Comparison of ENCODE assay signal across 8 cellular contexts in the genomic region with DNA sequence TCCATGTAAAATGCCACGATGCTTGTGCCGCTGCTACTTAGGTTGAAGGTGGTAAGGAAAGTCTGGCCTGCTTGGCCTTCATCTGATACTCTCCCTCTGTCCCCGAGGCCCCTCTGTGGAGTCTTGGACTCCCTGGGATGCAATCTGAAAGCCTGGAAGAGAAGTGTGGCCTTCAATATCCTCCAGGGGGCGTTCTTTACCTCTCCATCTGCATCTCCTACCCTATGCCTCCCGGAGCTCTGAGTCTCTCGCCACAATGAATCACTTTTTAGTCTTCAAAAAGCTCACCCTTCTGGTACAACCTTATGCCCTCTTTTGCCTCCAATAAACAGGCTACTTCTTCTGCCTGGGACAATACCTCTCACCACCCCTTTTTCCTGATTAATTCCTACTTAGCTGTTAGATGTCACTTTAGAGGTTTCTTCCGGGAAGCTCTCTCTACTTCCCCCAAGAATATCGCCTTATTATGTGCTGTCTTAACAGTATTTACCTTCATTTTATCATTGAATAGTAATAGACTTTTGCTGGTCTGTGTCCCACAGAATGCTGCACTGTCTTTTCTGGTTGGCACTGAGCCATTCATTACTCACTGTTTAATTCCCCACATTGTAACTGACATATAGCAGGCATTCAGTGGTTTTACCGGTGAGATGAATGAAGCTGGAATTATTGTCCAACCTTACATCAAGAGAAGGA. TPM values are rescaled to one million over a fixed set of nuclear protein-coding genes. Genes with fewer than 3 reads are reported as not detected.
DNase-seq lines count a peak whose midpoint lies in the region; ATAC-seq and TF ChIP-seq lines count a peak whose summit lies in the region.

No MANE protein-coding gene starts in this region.

- no peaks in the 10 kb centered on the region for H3K36me3 Mint-ChIP-seq in Calu3 (ENCODE audit: insufficient read depth, unreplicated experiment)

- CTCF ChIA-PET in Calu3 (lab: Charles Lee), result interaction anchor here (0.6 to 2.2 kb wide), 13 partner anchors 12 to 658 kb away, joined by 3 to 17 read pairs (median 4); partner anchors contain the start of genes ATG5 and CRYBG1

- no peaks in the 10 kb centered on the region for H3K9me3 Mint-ChIP-seq in Calu3 (ENCODE audit: low read depth, unreplicated experiment)

- peak; percentile 74 for ATAC-seq in GM21825 (IDR thresholded peaks at IDR 0.05; ENCODE audit: unreplicated experiment)

- H3K4me1 Mint-ChIP-seq in Calu3 (ENCODE audit: low read depth, unreplicated experiment), result peaks cover 12% of the 10 kb centered on the region

- in situ Hi-C loops in T47D (cut with HindIII; ENCODE audit: low pct_unique_long_range_greater_than_20kb, low sequenced_read_pairs), result no loop called here

- peak overlapping the region; percentile 60 for H3K27ac Mint-ChIP-seq in Calu3 (ENCODE audit: unreplicated experiment)

- peak overlapping the region; percentile 44 for H3K4me3 Mint-ChIP-seq in Calu3 (ENCODE audit: low read depth, unreplicated experiment)

- peak; percentile 70 for DNase-seq in Calu3
- DNase-seq in NCI-H1694 treated with DMSO at 0.1 percent for 48 hours (lab: John Stamatoyannopoulos, UW), result peak; percentile 62
- peak; percentile 15 for DNase-seq in T-helper 9 cell
- peak; percentile 46 to 72 for DNase-seq in T47D (ENCODE audit: low read depth in 1 of 2, low spot score in 1 of 2)
- DNase-seq in inferior parietal cortex (ENCODE audit: extremely low spot score), result peak; percentile 80
- peak; percentile 6 to 36 for DNase-seq in stimulated activated CD4-positive, alpha-beta T cell treated with anti-CD3 and anti-CD28 coated beads, Interleukin-1b, Interleukin-23, amount 100 ng/mL, for 4 hours (ENCODE audit: low read depth in 2 of 2)
- no peak for DNase-seq in mesenteric fat pad (ENCODE audit: low spot score)

- H3K27me3 Mint-ChIP-seq in Calu3 (ENCODE audit: unreplicated experiment), result no peaks in the 10 kb centered on the region

- no TSS peak for BruUV-seq in Calu3 (replicated peaks; lab: Mats Ljungman, UMichigan)

- TF ChIP-seq CTCF in Calu3 (IDR thresholded peaks at IDR 0.05; ENCODE audit: unreplicated experiment), result peak; percentile 75

- intact Hi-C loops in Calu3 (cut with micrococcal nuclease; ENCODE audit: unreplicated experiment), result loop anchor here (2.0 to 5.0 kb wide), 2 partner anchors 15 to 228 kb away; no protein-coding TSS in a partner anchor

RNA-seq across cellular contexts. Expression of gene ATG5, which starts 13.9 kb away (rescaled TPM):
- total RNA-seq in Calu3 (2022) (33.3 and 35.1 TPM in 2 replicates), mesenteric fat pad (31.2 TPM)

RNA-seq across cellular contexts. Expression of gene CRYBG1, which starts 21.0 kb away (rescaled TPM):
- 40.7 and 45.4 TPM in 2 replicates for total RNA-seq in Calu3 (2022)
- total RNA-seq in mesenteric fat pad, result 27.4 TPM
